ENCODE assay signal across 18 cellular contexts in genomic region chr15:101174152-101174920, GRCh38.
DNase-seq lines count a peak whose midpoint lies in the region; ATAC-seq, FAIRE-seq and TF ChIP-seq lines count a peak whose summit lies in the region.
"Had no signal": no experiment of that assay in that cellular context is flagged by ENCODE, and none has a peak within 500 bp of the region (broad histone marks: within the 10 kb centered on the region; RNA-seq: fewer than 3 reads in every experiment).

No MANE protein-coding gene starts in this region.

- no peak for TF ChIP-seq RAD21 in liver (IDR thresholded peaks at IDR 0.05)

- peak; percentile 39 to 62 for ATAC-seq in natural killer cell treated with Interleukin-12 subunit alpha and Interleukin-12 subunit beta and Interleukin-15 and Interleukin-18, amount 100 ng/mL, for 72 hours
- ATAC-seq in natural killer cell (no peak), GM19324 (IDR thresholded peaks at IDR 0.05; ENCODE audit: low FRiP score, unreplicated experiment) (no peak), left lung (no peak)
- ATAC-seq in activated T-helper 17 cell treated with anti-CD3 and anti-CD28 coated beads, Interleukin-2, amount 50 U/mL, for 72 hours (replicated peaks) = peak; percentile 19
- ATAC-seq: psoas muscle had no signal

- no peak for FAIRE-seq in GM12891 (lab: Jason Lieb, UNC)
- FAIRE-seq: H54 had no signal

- H3K4me1 ChIP-seq in liver (ENCODE audit: control insufficient read depth in 4 of 4, insufficient read depth in 4 of 4, low read length in 3 of 4) (peaks cover 0 to 10% (median 2%) of the 10 kb centered on the region in 4 donors), left lung (peaks cover 0 to 83% of the 10 kb centered on the region in 2 donors)

- TF ChIP-seq CTCF in natural killer cell (IDR thresholded peaks at IDR 0.05) (no peak), liver (IDR thresholded peaks at IDR 0.05; ENCODE audit: low read depth, low read length, missing input control) (no peak), left lung (IDR thresholded peaks at IDR 0.05) (no peak)

- no peak for TF ChIP-seq POLR2A in GM12891 (IDR thresholded peaks at IDR 0.05; ENCODE audit: low read depth, low read length)

- H3K27ac Mint-ChIP-seq in natural killer cell treated with Interleukin-12 subunit alpha and Interleukin-12 subunit beta and Interleukin-15 and Interleukin-18, amount 100 ng/mL, for 72 hours = peak overlapping the region in 1 of 2 donors; percentile 72
- peak overlapping the region in 1 of 2 donors; percentile 31 for H3K27ac Mint-ChIP-seq in natural killer cell
- peak overlapping the region; percentile 66 for H3K27ac Mint-ChIP-seq in activated T-helper 17 cell treated with anti-CD3 and anti-CD28 coated beads, Interleukin-2, amount 50 U/mL, for 72 hours

- H3K9me3 ChIP-seq in liver (ENCODE audit: control insufficient read depth in 4 of 4, low read length in 3 of 4) = no peaks in the 10 kb centered on the region
- H3K9me3 ChIP-seq in left lung = no peaks in the 10 kb centered on the region
- H3K9me3 ChIP-seq: psoas muscle, vagina had no signal

- H3K9ac ChIP-seq in liver (ENCODE audit: low read depth in 1 of 2, low read length in 2 of 2) = no peak overlapping the region

- intact Hi-C loops in natural killer cell (cut with micrococcal nuclease) (no loop called here), left lung (cut with DNase I) (no loop called here)

- peaks cover 14% of the 10 kb centered on the region for H3K36me3 Mint-ChIP-seq in natural killer cell treated with Interleukin-12 subunit alpha and Interleukin-12 subunit beta and Interleukin-15 and Interleukin-18, amount 100 ng/mL, for 72 hours
- peaks cover 10% of the 10 kb centered on the region for H3K36me3 Mint-ChIP-seq in natural killer cell
- peaks cover 59% of the 10 kb centered on the region for H3K36me3 Mint-ChIP-seq in activated T-helper 17 cell treated with anti-CD3 and anti-CD28 coated beads, Interleukin-2, amount 50 U/mL, for 72 hours (ENCODE audit: low read depth)

- H3K4me3 ChIP-seq in liver (ENCODE audit: low read depth in 1 of 3, low read length in 3 of 3) (no peak overlapping the region), left lung (no peak overlapping the region)
- H3K4me3 ChIP-seq: psoas muscle, vagina had no signal

- H3K4me1 Mint-ChIP-seq in natural killer cell treated with Interleukin-12 subunit alpha and Interleukin-12 subunit beta and Interleukin-15 and Interleukin-18, amount 100 ng/mL, for 72 hours (ENCODE audit: low read depth in 2 of 2) = peaks cover 21 to 32% of the 10 kb centered on the region in 2 donors
- H3K4me1 Mint-ChIP-seq in natural killer cell = peaks cover 24 to 28% of the 10 kb centered on the region in 2 donors
- H3K4me1 Mint-ChIP-seq in activated T-helper 17 cell treated with anti-CD3 and anti-CD28 coated beads, Interleukin-2, amount 50 U/mL, for 72 hours = peaks cover 6% of the 10 kb centered on the region

- H3K27me3 ChIP-seq in liver (ENCODE audit: control insufficient read depth in 4 of 4, insufficient read depth in 4 of 4, low read length in 3 of 4) (no peaks in the 10 kb centered on the region), left lung (no peaks in the 10 kb centered on the region)
- H3K27me3 ChIP-seq: vagina had no signal

- WGBS in liver = 91% methylated on average over 29 of the region's 29 CpGs

- H3K27me3 Mint-ChIP-seq in natural killer cell treated with Interleukin-12 subunit alpha and Interleukin-12 subunit beta and Interleukin-15 and Interleukin-18, amount 100 ng/mL, for 72 hours = no peaks in the 10 kb centered on the region
- no peaks in the 10 kb centered on the region for H3K27me3 Mint-ChIP-seq in natural killer cell (ENCODE audit: low read depth in 2 of 2)
- no peaks in the 10 kb centered on the region for H3K27me3 Mint-ChIP-seq in activated T-helper 17 cell treated with anti-CD3 and anti-CD28 coated beads, Interleukin-2, amount 50 U/mL, for 72 hours

- no peak for DNase-seq in natural killer cell treated with Interleukin-12 subunit alpha and Interleukin-12 subunit beta and Interleukin-15 and Interleukin-18, amount 100 ng/mL, for 72 hours (ENCODE audit: low spot score)
- DNase-seq in natural killer cell (no peak), left lung (no peak), GM12891 (ENCODE audit: insufficient read length, low spot score) (no peak), SKM-1 treated with dmso at 0.1 percent for 144 hours (lab: John Stamatoyannopoulos, UW; ENCODE audit: unreplicated experiment) (no peak)
- DNase-seq: C1 segment of cervical spinal cord; dermis blood vessel endothelial cell; mesendoderm; NCI-H1930; NCI-H82; psoas muscle; RPMI8226; stimulated activated CD8-positive, alpha-beta memory T cell treated with anti-CD3 and anti-CD28 coated beads, Interleukin-4, amount 100 ng/mL, for 48 hours had no signal

- H3K27ac ChIP-seq in liver (ENCODE audit: low read depth in 1 of 2, low read length in 2 of 2) (peak overlapping the region; percentile 26 to 43), left lung (peak overlapping the region in 1 of 2 donors; percentile 86)
- H3K27ac ChIP-seq: psoas muscle, vagina had no signal

- H3K9me3 Mint-ChIP-seq in natural killer cell treated with Interleukin-12 subunit alpha and Interleukin-12 subunit beta and Interleukin-15 and Interleukin-18, amount 100 ng/mL, for 72 hours = no peaks in the 10 kb centered on the region
- H3K9me3 Mint-ChIP-seq in natural killer cell = no peaks in the 10 kb centered on the region
- no peaks in the 10 kb centered on the region for H3K9me3 Mint-ChIP-seq in activated T-helper 17 cell treated with anti-CD3 and anti-CD28 coated beads, Interleukin-2, amount 50 U/mL, for 72 hours

- H3K36me3 ChIP-seq in liver (ENCODE audit: control insufficient read depth in 4 of 4, insufficient read depth in 3 of 4, low read depth in 1 of 4, low read length in 3 of 4) (peaks cover 0 to 4% (median 3%) of the 10 kb centered on the region in 4 donors), left lung (peaks cover 0 to 25% of the 10 kb centered on the region in 2 donors)
- H3K36me3 ChIP-seq: vagina had no signal

- H3K4me3 Mint-ChIP-seq in natural killer cell treated with Interleukin-12 subunit alpha and Interleukin-12 subunit beta and Interleukin-15 and Interleukin-18, amount 100 ng/mL, for 72 hours = no peak overlapping the region
- H3K4me3 Mint-ChIP-seq in natural killer cell = no peak overlapping the region
- H3K4me3 Mint-ChIP-seq in activated T-helper 17 cell treated with anti-CD3 and anti-CD28 coated beads, Interleukin-2, amount 50 U/mL, for 72 hours = no peak overlapping the region

TF ChIP-seq in liver, 16 proteins besides CTCF, POLR2A, EP300 and RAD21 (continues in another document):
- TF ChIP-seq HNF4A (conservative IDR thresholded peaks at IDR 0.05) = no peak
- no peak for TF ChIP-seq GABPA (IDR thresholded peaks at IDR 0.05 in 1 of 2, conservative IDR thresholded peaks at IDR 0.05 in 1 of 2)
- no peak for TF ChIP-seq JUND (IDR thresholded peaks at IDR 0.05)
- no peak for TF ChIP-seq FOXA2 (IDR thresholded peaks at IDR 0.05)
- no peak for TF ChIP-seq RXRA (IDR thresholded peaks at IDR 0.05)
- no peak for TF ChIP-seq ZBTB33 (IDR thresholded peaks at IDR 0.05)
- no peak for TF ChIP-seq NR2F2 (IDR thresholded peaks at IDR 0.05)

TF ChIP-seq in GM12891, 5 proteins besides CTCF, POLR2A, EP300 and RAD21:
- TF ChIP-seq TAF1 (IDR thresholded peaks at IDR 0.05; ENCODE audit: low read depth, low read length) (no peak), POLR2AphosphoS5 (IDR thresholded peaks at IDR 0.05; ENCODE audit: low read depth, low read length) (no peak), PAX5 (IDR thresholded peaks at IDR 0.05; ENCODE audit: insufficient read depth, low read length, severe bottlenecking) (no peak), SPI1 (IDR thresholded peaks at IDR 0.05; ENCODE audit: low read depth, low read length) (no peak), POU2F2 (IDR thresholded peaks at IDR 0.05; ENCODE audit: low read depth, low read length) (no peak)

Comparison
In these comparisons a context has a peak if more than half of its experiments do, and no peak if none do; other contexts are left out.
1. ATAC-seq: peak in natural killer cell treated with Interleukin-12 subunit alpha and Interleukin-12 subunit beta and Interleukin-15 and Interleukin-18, amount 100 ng/mL, for 72 hours (2 of 2) and activated T-helper 17 cell treated with anti-CD3 and anti-CD28 coated beads, Interleukin-2, amount 50 U/mL, for 72 hours (single experiment); none in natural killer cell (0 of 3), GM19324 (single experiment) and left lung (single experiment).